In genomic region chr4:126341927-126342326, GRCh38 we compare ENCODE assay signal across 17 cellular contexts.
DNase-seq lines count a peak whose midpoint lies in the region; ATAC-seq and TF ChIP-seq lines count a peak whose summit lies in the region.
"Had no signal": no experiment of that assay in that cellular context is flagged by ENCODE, and none has a peak within 500 bp of the region (broad histone marks: within the 10 kb centered on the region; RNA-seq: fewer than 3 reads in every experiment).

No MANE protein-coding gene starts in this region.

- H3K23ac ChIP-seq in IMR-90 (ENCODE audit: low read depth, low read length) (no peak overlapping the region), trophoblast cell (ENCODE audit: low read length) (no peak overlapping the region)

- H2AK9ac ChIP-seq in IMR-90 (replicated peaks; ENCODE audit: low read depth, low read length, poor library complexity), result peak overlapping the region; percentile 65

- peaks cover 8% of the 10 kb centered on the region for H3K4me1 ChIP-seq in left ventricle myocardium inferior
- no peaks in the 10 kb centered on the region for H3K4me1 ChIP-seq in IMR-90 (ENCODE audit: control insufficient read depth, insufficient read depth, low read length)
- H3K4me1 ChIP-seq in right cardiac atrium (ENCODE audit: control insufficient read depth, insufficient read depth, low read length), result no peaks in the 10 kb centered on the region
- H3K4me1 ChIP-seq in trophoblast cell (ENCODE audit: control insufficient read depth in 1 of 2, insufficient read depth in 2 of 2, low read length in 2 of 2), result no peaks in the 10 kb centered on the region
- no peaks in the 10 kb centered on the region for H3K4me1 ChIP-seq in aorta (ENCODE audit: control insufficient read depth in 1 of 2, insufficient read depth in 2 of 2, low read length in 2 of 2)
- H3K4me1 ChIP-seq: BLaER1 treated with 17β-estradiol and CSF1 and Interleukin-3, amounts not matched to agents 10 nM and 100 nM had no signal

- H4K12ac ChIP-seq in trophoblast cell (ENCODE audit: low read depth, low read length), result no peak overlapping the region

- H3K79me2 ChIP-seq in trophoblast cell (ENCODE audit: control insufficient read depth, insufficient read depth, low read length, poor library complexity), result no peaks in the 10 kb centered on the region

- H3K27ac Mint-ChIP-seq in CD4-positive, alpha-beta T cell, result no peak overlapping the region
- H3K27ac Mint-ChIP-seq: B cell; CD8-positive, alpha-beta memory T cell had no signal

- no peak overlapping the region for H4K8ac ChIP-seq in IMR-90 (ENCODE audit: low read depth in 2 of 2, low read length in 2 of 2)
- H4K8ac ChIP-seq in trophoblast cell (ENCODE audit: low read depth, low read length), result no peak overlapping the region

- intact Hi-C loops in Right ventricle myocardium superior (cut with DNase I) (no loop called here), left ventricle myocardium inferior (cut with micrococcal nuclease) (no loop called here), IMR-90 (cut with micrococcal nuclease) (no loop called here), right cardiac atrium (cut with DNase I) (no loop called here), aorta (cut with DNase I) (no loop called here)
- intact Hi-C loops in CD4-positive, alpha-beta T cell (cut with DNase I, micrococcal nuclease), result no loop called here

- no peak overlapping the region for H2BK12ac ChIP-seq in trophoblast cell (ENCODE audit: low read length)

- TF ChIP-seq POLR2A in IMR-90 (IDR thresholded peaks at IDR 0.05; ENCODE audit: low read depth, low read length), result no peak

- no peak overlapping the region for H3K9ac ChIP-seq in IMR-90 (ENCODE audit: low read depth, low read length)
- H3K9ac ChIP-seq in trophoblast cell (ENCODE audit: low read length), result no peak overlapping the region
- H3K9ac ChIP-seq: BLaER1 treated with 17β-estradiol and CSF1 and Interleukin-3, amounts not matched to agents 10 nM and 100 nM had no signal

- no peaks in the 10 kb centered on the region for H3K79me1 ChIP-seq in IMR-90 (ENCODE audit: low read depth in 1 of 2, low read length in 2 of 2)
- H3K79me1 ChIP-seq in trophoblast cell (ENCODE audit: low read length), result no peaks in the 10 kb centered on the region

- no peak overlapping the region for H4K5ac ChIP-seq in IMR-90 (ENCODE audit: low read depth, low read length)

- H3K14ac ChIP-seq in IMR-90 (replicated peaks; ENCODE audit: low read depth, low read length), result no peak overlapping the region
- H3K14ac ChIP-seq in trophoblast cell (ENCODE audit: low read length), result no peak overlapping the region

- no peaks in the 10 kb centered on the region for H3K27me3 Mint-ChIP-seq in CD4-positive, alpha-beta T cell
- H3K27me3 Mint-ChIP-seq: B cell; CD8-positive, alpha-beta memory T cell had no signal

- no peaks in the 10 kb centered on the region for H3K36me3 Mint-ChIP-seq in CD4-positive, alpha-beta T cell (ENCODE audit: low read depth)
- H3K36me3 Mint-ChIP-seq: CD8-positive, alpha-beta memory T cell had no signal

- no peaks in the 10 kb centered on the region for H3K4me1 Mint-ChIP-seq in CD4-positive, alpha-beta T cell (ENCODE audit: low read depth)
- H3K4me1 Mint-ChIP-seq: B cell; CD8-positive, alpha-beta memory T cell had no signal

- H3K9me3 ChIP-seq in left ventricle myocardium inferior (replicated peaks), result no peaks in the 10 kb centered on the region
- H3K9me3 ChIP-seq in IMR-90 (ENCODE audit: control insufficient read depth, insufficient read depth, low read length), result no peaks in the 10 kb centered on the region
- H3K9me3 ChIP-seq in right cardiac atrium (ENCODE audit: control insufficient read depth, low read length), result no peaks in the 10 kb centered on the region
- H3K9me3 ChIP-seq in trophoblast cell (ENCODE audit: insufficient read depth, low read depth, low read length), result no peaks in the 10 kb centered on the region
- H3K9me3 ChIP-seq in CD4-positive, alpha-beta T cell (ENCODE audit: control insufficient read depth, low read length), result no peaks in the 10 kb centered on the region
- H3K9me3 ChIP-seq in aorta (ENCODE audit: control insufficient read depth, low read length), result no peaks in the 10 kb centered on the region
- H3K9me3 ChIP-seq: BLaER1 treated with 17β-estradiol and CSF1 and Interleukin-3, amounts not matched to agents 10 nM and 100 nM had no signal

- no peak for TF ChIP-seq CTCF in left ventricle myocardium inferior (IDR thresholded peaks at IDR 0.05; ENCODE audit: borderline replicate concordance)
- TF ChIP-seq CTCF in IMR-90 (conservative IDR thresholded peaks at IDR 0.05; ENCODE audit: low read depth, low read length), result no peak
- no peak for TF ChIP-seq CTCF in CD4-positive, alpha-beta T cell (IDR thresholded peaks at IDR 0.05)

- H3K9me3 Mint-ChIP-seq in CD4-positive, alpha-beta T cell, result peaks cover 11% of the 10 kb centered on the region

- H3K9me1 ChIP-seq in IMR-90 (ENCODE audit: insufficient read depth, low read length), result peaks cover 3% of the 10 kb centered on the region; the same call in 1 of the 2 replicates

- H2BK20ac ChIP-seq in IMR-90 (ENCODE audit: low read depth, low read length), result no peak overlapping the region

- H3K4me3 ChIP-seq in left ventricle myocardium inferior (no peak overlapping the region), IMR-90 (ENCODE audit: insufficient read depth, low read depth, low read length) (no peak overlapping the region), right cardiac atrium (ENCODE audit: low read length) (no peak overlapping the region), trophoblast cell (ENCODE audit: low read depth, low read length) (no peak overlapping the region), aorta (ENCODE audit: low read length in 2 of 2) (no peak overlapping the region)
- H3K4me3 ChIP-seq: BLaER1 treated with 17β-estradiol and CSF1 and Interleukin-3, amounts not matched to agents 10 nM and 100 nM; GM12878 had no signal

- no peak for TF ChIP-seq RAD21 in IMR-90 (IDR thresholded peaks at IDR 0.05; ENCODE audit: low read length)

- H2AFZ ChIP-seq in IMR-90 (replicated peaks; ENCODE audit: low read length, poor library complexity), result peak overlapping the region; percentile 63
- peak overlapping the region; percentile 63 for H2AFZ ChIP-seq in trophoblast cell (ENCODE audit: insufficient read depth, low read length, poor library complexity)

- H3K56ac ChIP-seq in IMR-90 (ENCODE audit: extremely low read depth, insufficient read depth, low read length), result no peak overlapping the region

- H2BK5ac ChIP-seq in IMR-90 (ENCODE audit: low read depth, low read length, poor library complexity, severe bottlenecking) (no peak overlapping the region), trophoblast cell (ENCODE audit: low read depth, low read length, poor library complexity) (no peak overlapping the region)

- POLR2A ChIA-PET in IMR-90 (lab: Charles Lee; ENCODE audit: unreplicated experiment), result no interaction called here
- POLR2A ChIA-PET in CD4-positive, alpha-beta T cell (lab: Charles Lee), result no interaction called here

- no peaks in the 10 kb centered on the region for H3K27me3 ChIP-seq in left ventricle myocardium inferior (ENCODE audit: low read depth)
- H3K27me3 ChIP-seq in IMR-90 (ENCODE audit: control insufficient read depth, insufficient read depth, low read length), result no peaks in the 10 kb centered on the region
- H3K27me3 ChIP-seq in right cardiac atrium (ENCODE audit: control insufficient read depth, insufficient read depth), result no peaks in the 10 kb centered on the region
- no peaks in the 10 kb centered on the region for H3K27me3 ChIP-seq in trophoblast cell (ENCODE audit: insufficient read depth, low read length)
- H3K27me3 ChIP-seq in CD4-positive, alpha-beta T cell (ENCODE audit: control insufficient read depth, insufficient read depth, low read length), result no peaks in the 10 kb centered on the region
- H3K27me3 ChIP-seq in aorta (ENCODE audit: control insufficient read depth in 1 of 2, insufficient read depth in 2 of 2, low read length in 1 of 2), result no peaks in the 10 kb centered on the region
- H3K27me3 ChIP-seq: BLaER1 treated with 17β-estradiol and CSF1 and Interleukin-3, amounts not matched to agents 10 nM and 100 nM had no signal

- no peak overlapping the region for H2BK120ac ChIP-seq in IMR-90 (ENCODE audit: low read depth, low read length)
- H2BK120ac ChIP-seq in trophoblast cell (ENCODE audit: insufficient read depth, low read length, poor library complexity), result no peak overlapping the region

- H3K4me3 Mint-ChIP-seq in CD4-positive, alpha-beta T cell, result no peak overlapping the region
- H3K4me3 Mint-ChIP-seq: B cell; CD8-positive, alpha-beta memory T cell had no signal

- H4K20me1 ChIP-seq in IMR-90 (ENCODE audit: insufficient read depth, low read length), result no peaks in the 10 kb centered on the region
- H4K20me1 ChIP-seq: BLaER1 treated with 17β-estradiol and CSF1 and Interleukin-3, amounts not matched to agents 10 nM and 100 nM had no signal

- H3K4me2 ChIP-seq in IMR-90 (ENCODE audit: low read depth, low read length) (no peak overlapping the region), trophoblast cell (ENCODE audit: low read length) (no peak overlapping the region)
- H3K4me2 ChIP-seq: BLaER1 treated with 17β-estradiol and CSF1 and Interleukin-3, amounts not matched to agents 10 nM and 100 nM had no signal

- no peak overlapping the region for H2BK15ac ChIP-seq in IMR-90 (ENCODE audit: low read depth, low read length)

- no peak overlapping the region for H3K4ac ChIP-seq in IMR-90 (ENCODE audit: low read depth, low read length)
- H3K4ac ChIP-seq in trophoblast cell (ENCODE audit: low read depth, low read length), result no peak overlapping the region

- CTCF ChIA-PET in IMR-90 (lab: Yijun Ruan, JAX), result no interaction called here
- CTCF ChIA-PET in CD4-positive, alpha-beta T cell (lab: Charles Lee), result no interaction called here

- no peak for DNase-seq in Right ventricle myocardium superior
- DNase-seq in left ventricle myocardium inferior, result no peak
- DNase-seq in IMR-90, result no peak
- DNase-seq in right cardiac atrium, result no peak
- no peak for DNase-seq in trophoblast cell
- DNase-seq in CD4-positive, alpha-beta T cell, result no peak
- DNase-seq in aorta, result no peak
- DNase-seq: CD8-positive, alpha-beta memory T cell; COR-L47; DMS 273 treated with DMSO at 0.1 percent for 48 hours; DMS53; DND-41; EL; HCEC 1CT had no signal

- H2AK5ac ChIP-seq in IMR-90 (ENCODE audit: low read depth, low read length) (no peak overlapping the region), trophoblast cell (ENCODE audit: low read length) (no peak overlapping the region)

- peak; percentile 46 for ATAC-seq in Right ventricle myocardium superior (ENCODE audit: poor library complexity)
- ATAC-seq in IMR-90 (ENCODE audit: low read depth), result no peak
- ATAC-seq in right cardiac atrium, result peak; percentile 73 to 98
- ATAC-seq in CD4-positive, alpha-beta T cell (ENCODE audit: poor library complexity), result no peak
- no peak for ATAC-seq in aorta (ENCODE audit: low FRiP score)
- ATAC-seq: GM12878 had no signal

- H3K27ac ChIP-seq in left ventricle myocardium inferior (replicated peaks), result no peak overlapping the region
- H3K27ac ChIP-seq in IMR-90 (ENCODE audit: insufficient read depth, low read length), result no peak overlapping the region
- peak overlapping the region; percentile 85 for H3K27ac ChIP-seq in right cardiac atrium (ENCODE audit: low read length)
- no peak overlapping the region for H3K27ac ChIP-seq in trophoblast cell (ENCODE audit: low read depth, low read length)
- H3K27ac ChIP-seq in CD4-positive, alpha-beta T cell (ENCODE audit: low read depth, low read length), result no peak overlapping the region
- H3K27ac ChIP-seq in aorta (ENCODE audit: low read depth in 1 of 2, low read length in 2 of 2), result no peak overlapping the region
- H3K27ac ChIP-seq: BLaER1 treated with 17β-estradiol and CSF1 and Interleukin-3, amounts not matched to agents 10 nM and 100 nM had no signal

- no peaks in the 10 kb centered on the region for H3K36me3 ChIP-seq in left ventricle myocardium inferior
- H3K36me3 ChIP-seq in IMR-90 (ENCODE audit: control insufficient read depth, insufficient read depth, low read length), result no peaks in the 10 kb centered on the region
- H3K36me3 ChIP-seq in trophoblast cell (ENCODE audit: control insufficient read depth in 1 of 2, insufficient read depth in 2 of 2, low read length in 2 of 2), result no peaks in the 10 kb centered on the region
- H3K36me3 ChIP-seq in aorta (ENCODE audit: control insufficient read depth in 1 of 2, insufficient read depth in 2 of 2, low read length in 1 of 2), result no peaks in the 10 kb centered on the region
- H3K36me3 ChIP-seq: BLaER1 treated with 17β-estradiol and CSF1 and Interleukin-3, amounts not matched to agents 10 nM and 100 nM had no signal

- BruUV-seq in IMR-90 (replicated peaks; lab: Mats Ljungman, UMichigan), result no TSS peak

- H4K91ac ChIP-seq in IMR-90 (ENCODE audit: insufficient read depth, low read depth, low read length), result no peak overlapping the region
- H4K91ac ChIP-seq in trophoblast cell (ENCODE audit: low read depth, low read length), result no peak overlapping the region

- dilution Hi-C loops in IMR-90 (cut with HindIII; ENCODE audit: low sequenced_read_pairs, unreplicated experiment), result no loop called here

- in situ Hi-C loops in IMR-90 (cut with MboI; ENCODE audit: low sequenced_read_pairs), result no loop called here

- H3K18ac ChIP-seq in IMR-90 (ENCODE audit: low read depth, low read length) (no peak overlapping the region), trophoblast cell (ENCODE audit: low read length) (no peak overlapping the region)

- WGBS in IMR-90 (ENCODE audit: extremely low coverage in 2 of 2, insufficient read length in 1 of 2), 2 experiments, result 60% methylated on average over 1 of the region's 1 CpG; no CpG with 5 or more reads in 1 of the 2 experiments
- WGBS in right cardiac atrium, result 34% methylated on average over 1 of the region's 1 CpG
- WGBS in trophoblast cell (ENCODE audit: extremely low coverage, insufficient coverage, insufficient read length), result no CpG with 5 or more reads among the region's 1 CpG
- 43 to 59% methylated on average over 1 of the region's 1 CpG for WGBS in aorta, 2 donors

Comparison
In these comparisons a context has a peak if more than half of its experiments do, and no peak if none do; other contexts are left out.
1. ATAC-seq: peak in Right ventricle myocardium superior (single experiment) and right cardiac atrium (2 of 2); none in IMR-90 (single experiment), CD4-positive, alpha-beta T cell (single experiment) and aorta (single experiment).